In the genomic region with DNA sequence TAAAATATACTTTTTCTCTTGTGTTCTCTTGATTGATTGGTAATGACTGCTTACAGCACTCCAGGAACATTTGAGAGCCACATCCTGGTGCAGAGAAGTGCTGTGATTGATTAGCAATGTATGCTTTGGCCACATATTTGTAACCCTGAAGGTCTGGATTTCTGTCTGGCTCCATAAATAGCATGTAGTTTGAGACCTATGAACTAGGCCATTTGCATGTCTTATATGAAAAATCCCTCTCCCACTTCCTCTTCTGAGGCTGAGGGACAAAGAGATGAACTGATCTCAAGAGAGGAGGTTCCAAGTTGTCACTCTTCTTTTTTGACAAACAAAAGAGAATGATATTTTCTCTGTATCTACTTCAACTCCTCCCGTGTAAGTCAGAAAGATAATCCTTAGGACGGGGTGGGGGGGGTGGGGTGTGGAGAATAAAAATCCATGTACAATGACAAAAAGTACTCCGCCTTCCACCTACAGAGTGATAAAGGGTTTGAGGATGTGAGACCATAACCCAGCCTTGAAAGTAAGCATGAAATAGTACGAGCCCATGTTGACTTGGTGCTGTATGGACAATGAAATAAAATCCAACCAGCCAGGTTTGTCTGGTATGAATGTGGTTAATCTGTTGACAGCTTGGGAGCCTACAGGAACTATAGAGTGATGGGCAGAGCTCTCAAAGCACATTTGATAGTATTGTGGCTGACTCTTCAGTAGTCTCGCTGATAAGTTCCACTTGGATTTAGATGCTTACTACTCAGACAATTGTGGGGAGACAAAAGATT, we compare ENCODE assay signal across 1 cellular context.
TF ChIP-seq lines count a peak whose summit lies in the region.

No MANE protein-coding gene starts in this region.

TF ChIP-seq in IMR-90, 13 proteins besides CTCF, POLR2A, EP300 and RAD21:
- TF ChIP-seq FOS (IDR thresholded peaks at IDR 0.05; ENCODE audit: low read depth, low read length) = no peak
